Comparison of ENCODE assay signal across 15 cellular contexts in genomic region chrX:103789004-103789403, GRCh38. TPM values are rescaled to one million over a fixed set of nuclear protein-coding genes. Genes with fewer than 3 reads are reported as not detected.
DNase-seq lines count a peak whose midpoint lies in the region; ATAC-seq and TF ChIP-seq lines count a peak whose summit lies in the region.
"Had no signal": no experiment of that assay in that cellular context is flagged by ENCODE, and none has a peak within 500 bp of the region (broad histone marks: within the 10 kb centered on the region; RNA-seq: fewer than 3 reads in every experiment).

No MANE protein-coding gene starts in this region.

- H3K27ac Mint-ChIP-seq in neural crest cell (ENCODE audit: unreplicated experiment): peak overlapping the region; percentile 4
- no peak overlapping the region for H3K27ac Mint-ChIP-seq in T-helper 17 cell
- no peak overlapping the region for H3K27ac Mint-ChIP-seq in natural killer cell treated with Interleukin-12 subunit alpha and Interleukin-12 subunit beta and Interleukin-15 and Interleukin-18, amount 100 ng/mL, for 72 hours
- H3K27ac Mint-ChIP-seq: activated CD8-positive, alpha-beta T cell treated with anti-CD3 and anti-CD28 coated beads, Interleukin-2, amount 10 ng/mL, durations not matched to agents 7 days and 5 days; activated naive CD4-positive, alpha-beta T cell treated with anti-CD3 and anti-CD28 coated beads, Interleukin-2, amount 50 U/mL, for 24 hours had no signal

- H3K9me3 ChIP-seq in A673 (ENCODE audit: low read depth, low read length, poor library complexity, severe bottlenecking) (no peaks in the 10 kb centered on the region), T-helper 17 cell (ENCODE audit: control insufficient read depth, low read length, poor library complexity, severe bottlenecking) (no peaks in the 10 kb centered on the region)

- TF ChIP-seq CTCF in neural crest cell (conservative IDR thresholded peaks at IDR 0.05) (no peak), A673 (conservative IDR thresholded peaks at IDR 0.05; ENCODE audit: low read depth, low read length) (no peak)

- peak; percentile 91 for ATAC-seq in GM19328 (IDR thresholded peaks at IDR 0.05; ENCODE audit: unreplicated experiment)
- ATAC-seq in HG02678 (IDR thresholded peaks at IDR 0.05; ENCODE audit: unreplicated experiment): peak; percentile 87
- ATAC-seq in HG03521 (IDR thresholded peaks at IDR 0.05; ENCODE audit: unreplicated experiment): peak; percentile 67
- ATAC-seq in T-helper 17 cell: no peak
- ATAC-seq in natural killer cell treated with Interleukin-12 subunit alpha and Interleukin-12 subunit beta and Interleukin-15 and Interleukin-18, amount 100 ng/mL, for 72 hours: no peak
- ATAC-seq: activated CD8-positive, alpha-beta T cell treated with anti-CD3 and anti-CD28 coated beads, Interleukin-2, amount 10 ng/mL, durations not matched to agents 7 days and 5 days had no signal

- intact Hi-C loops in A673 (cut with micrococcal nuclease; ENCODE audit: unreplicated experiment): no loop called here

- CTCF ChIA-PET in A673 (lab: Charles Lee): no interaction called here

- H3K4me1 Mint-ChIP-seq in neural crest cell (peaks cover 63% of the 10 kb centered on the region), T-helper 17 cell (no peaks in the 10 kb centered on the region)
- H3K4me1 Mint-ChIP-seq in natural killer cell treated with Interleukin-12 subunit alpha and Interleukin-12 subunit beta and Interleukin-15 and Interleukin-18, amount 100 ng/mL, for 72 hours (ENCODE audit: low read depth in 2 of 2): no peaks in the 10 kb centered on the region
- H3K4me1 Mint-ChIP-seq: activated naive CD4-positive, alpha-beta T cell treated with anti-CD3 and anti-CD28 coated beads, Interleukin-2, amount 50 U/mL, for 24 hours had no signal

- POLR2A ChIA-PET in A673 (lab: Charles Lee; ENCODE audit: low non-redundant PET): no interaction called here

- no peaks in the 10 kb centered on the region for H3K4me1 ChIP-seq in A673 (ENCODE audit: insufficient read depth, low read length, poor library complexity, severe bottlenecking)

- no peaks in the 10 kb centered on the region for H3K9me3 Mint-ChIP-seq in neural crest cell
- H3K9me3 Mint-ChIP-seq in natural killer cell treated with Interleukin-12 subunit alpha and Interleukin-12 subunit beta and Interleukin-15 and Interleukin-18, amount 100 ng/mL, for 72 hours: no peaks in the 10 kb centered on the region
- H3K9me3 Mint-ChIP-seq: activated naive CD4-positive, alpha-beta T cell treated with anti-CD3 and anti-CD28 coated beads, Interleukin-2, amount 50 U/mL, for 24 hours had no signal

- H3K36me3 Mint-ChIP-seq in neural crest cell (ENCODE audit: low read depth) (peaks cover 42% of the 10 kb centered on the region), T-helper 17 cell (ENCODE audit: low read depth) (no peaks in the 10 kb centered on the region)
- no peaks in the 10 kb centered on the region for H3K36me3 Mint-ChIP-seq in natural killer cell treated with Interleukin-12 subunit alpha and Interleukin-12 subunit beta and Interleukin-15 and Interleukin-18, amount 100 ng/mL, for 72 hours
- H3K36me3 Mint-ChIP-seq: activated naive CD4-positive, alpha-beta T cell treated with anti-CD3 and anti-CD28 coated beads, Interleukin-2, amount 50 U/mL, for 24 hours had no signal

- H3K27me3 ChIP-seq in A673 (replicated peaks; ENCODE audit: insufficient read depth, low read depth, low read length, poor library complexity): peaks cover 41% of the 10 kb centered on the region

- no TSS peak for BruUV-seq in A673 (replicated peaks; lab: Mats Ljungman, UMichigan)

- no peak for DNase-seq in neural crest cell (ENCODE audit: low read depth, low spot score)
- DNase-seq in A673 (ENCODE audit: low spot score): no peak
- no peak for DNase-seq in T-helper 17 cell
- no peak for DNase-seq in putamen (ENCODE audit: low spot score)
- no peak for DNase-seq in natural killer cell treated with Interleukin-12 subunit alpha and Interleukin-12 subunit beta and Interleukin-15 and Interleukin-18, amount 100 ng/mL, for 72 hours (ENCODE audit: low spot score)
- DNase-seq: activated CD8-positive, alpha-beta T cell treated with anti-CD3 and anti-CD28 coated beads, Interleukin-2, amount 10 ng/mL, durations not matched to agents 7 days and 5 days; COR-L47; NCI-H1417 treated with DMSO at 0.1 percent for 48 hours; stimulated activated CD4-positive, alpha-beta T cell treated with anti-CD3 and anti-CD28 coated beads, Interleukin-4, amount 100 ng/mL, for 4 hours had no signal

- no peak overlapping the region for H3K4me3 ChIP-seq in A673 (ENCODE audit: low read depth, low read length, poor library complexity, severe bottlenecking)

- no peaks in the 10 kb centered on the region for H3K27me3 Mint-ChIP-seq in neural crest cell (ENCODE audit: low read depth)
- H3K27me3 Mint-ChIP-seq in T-helper 17 cell: peaks cover 5% of the 10 kb centered on the region
- peaks cover 0 to 17% of the 10 kb centered on the region in 2 donors for H3K27me3 Mint-ChIP-seq in natural killer cell treated with Interleukin-12 subunit alpha and Interleukin-12 subunit beta and Interleukin-15 and Interleukin-18, amount 100 ng/mL, for 72 hours
- H3K27me3 Mint-ChIP-seq: activated naive CD4-positive, alpha-beta T cell treated with anti-CD3 and anti-CD28 coated beads, Interleukin-2, amount 50 U/mL, for 24 hours had no signal

- H3K27ac ChIP-seq in A673 (ENCODE audit: low read depth, low read length, poor library complexity, severe bottlenecking): no peak overlapping the region

- H3K36me3 ChIP-seq in A673 (ENCODE audit: insufficient read depth, low read length, poor library complexity, severe bottlenecking): no peaks in the 10 kb centered on the region

- peak overlapping the region; percentile 2 for H3K4me3 Mint-ChIP-seq in neural crest cell
- no peak overlapping the region for H3K4me3 Mint-ChIP-seq in T-helper 17 cell
- H3K4me3 Mint-ChIP-seq in natural killer cell treated with Interleukin-12 subunit alpha and Interleukin-12 subunit beta and Interleukin-15 and Interleukin-18, amount 100 ng/mL, for 72 hours: no peak overlapping the region
- H3K4me3 Mint-ChIP-seq: activated CD8-positive, alpha-beta T cell treated with anti-CD3 and anti-CD28 coated beads, Interleukin-2, amount 10 ng/mL, durations not matched to agents 7 days and 5 days; activated naive CD4-positive, alpha-beta T cell treated with anti-CD3 and anti-CD28 coated beads, Interleukin-2, amount 50 U/mL, for 24 hours had no signal

RNA-seq across cellular contexts. Expression of gene PLP1, which starts 12.4 kb away (rescaled TPM):
- 265 and 288 TPM in 2 replicates for total RNA-seq in neural crest cell
- total RNA-seq in A673 (2021): not detected in 2 replicates
- total RNA-seq in T-helper 17 cell: not detected
- not detected for total RNA-seq in natural killer cell treated with Interleukin-12 subunit alpha and Interleukin-12 subunit beta and Interleukin-15 and Interleukin-18, amount 100 ng/mL, for 72 hours
- total RNA-seq: activated CD8-positive, alpha-beta T cell treated with anti-CD3 and anti-CD28 coated beads, Interleukin-2, amount 10 ng/mL, durations not matched to agents 7 days and 5 days; pulmonary artery endothelial cell; T-helper 2 cell treated with Interferon-gamma antibody and Interleukin-4, amounts not matched to agents 100 ng/mL and 5 ng/mL, for 36 hours had no signal

RNA-seq across cellular contexts. Expression of gene RAB9B, which starts 43.1 kb away (rescaled TPM):
- 3.4 and 3.7 TPM in 2 replicates for total RNA-seq in neural crest cell
- total RNA-seq in A673 (2021): 0.61 and 0.67 TPM in 2 replicates
- under 1 TPM; 0.18 to 0.25 TPM for total RNA-seq in T-helper 17 cell
- under 1 TPM; 0.22 to 0.45 TPM for total RNA-seq in natural killer cell treated with Interleukin-12 subunit alpha and Interleukin-12 subunit beta and Interleukin-15 and Interleukin-18, amount 100 ng/mL, for 72 hours

Comparison
In these comparisons a context has a peak if more than half of its experiments do, and no peak if none do; other contexts are left out.
1. ATAC-seq: peak in GM19328 (single experiment), HG02678 (single experiment) and HG03521 (single experiment); none in T-helper 17 cell (single experiment) and natural killer cell treated with Interleukin-12 subunit alpha and Interleukin-12 subunit beta and Interleukin-15 and Interleukin-18, amount 100 ng/mL, for 72 hours (0 of 2).
2. RNA of gene PLP1, which starts 12.4 kb away (total RNA-seq): 265 to 288 TPM in neural crest cell; not detected in natural killer cell treated with Interleukin-12 subunit alpha and Interleukin-12 subunit beta and Interleukin-15 and Interleukin-18, amount 100 ng/mL, for 72 hours, not detected in A673 and not detected in T-helper 17 cell; every median in the first group is over 100 times any median in the second.